23 cellular contexts compared by ENCODE assay signal in the genomic region with DNA sequence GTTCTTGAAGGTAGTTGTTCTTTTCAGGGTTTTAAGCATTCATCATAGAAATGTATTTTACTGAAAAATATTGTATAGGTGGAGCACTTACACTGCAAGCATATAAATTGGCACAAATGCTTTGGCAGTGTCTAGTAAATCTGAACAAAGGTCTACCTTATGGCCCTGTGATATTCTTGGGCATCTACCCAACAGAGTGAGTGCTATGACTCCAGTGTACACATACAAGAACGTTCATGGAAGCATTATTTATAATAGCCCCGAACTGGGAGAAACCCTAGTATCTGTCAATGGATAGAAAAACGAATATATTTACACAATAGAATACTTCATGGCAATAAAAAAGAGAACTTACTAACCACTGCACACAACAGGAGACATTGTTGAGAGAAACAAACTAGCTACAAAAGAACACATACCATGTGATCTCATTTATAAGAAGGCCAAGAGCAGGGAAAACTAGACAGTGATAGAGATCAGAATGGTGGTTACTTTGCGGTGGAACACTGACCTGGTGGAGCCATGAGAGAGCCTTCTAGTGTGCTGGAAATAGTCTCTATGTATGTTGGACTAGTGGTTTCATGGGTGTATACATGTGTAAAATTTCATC.
"Had no signal": no experiment of that assay in that cellular context is flagged by ENCODE, and none has a peak within 500 bp of the region (broad histone marks: within the 10 kb centered on the region; RNA-seq: fewer than 3 reads in every experiment).

No MANE protein-coding gene starts in this region.

- H3K27me3 ChIP-seq: heart left ventricle, right lobe of liver, tibial artery, upper lobe of right lung, vagina had no signal

- H3K27ac ChIP-seq: heart left ventricle, lower lobe of right lung, parathyroid adenoma, psoas muscle, right lobe of liver, spleen, tibial artery, upper lobe of right lung, vagina had no signal

- H3K4me1 ChIP-seq: heart left ventricle, lower lobe of right lung, psoas muscle, right lobe of liver, spleen, tibial artery, upper lobe of right lung, vagina had no signal

- H3K4me3 Mint-ChIP-seq: dendritic cell treated with granulocyte-macrophage colony-stimulating factor and Interleukin-4, amounts not matched to agents 40 ng/mL and 50 ng/mL, for 4 days; memory B cell; naive B cell; nephron; stimulated activated memory B cell treated with anti-CD40 and anti-IgM and Interleukin-4, amounts not matched to agents 10 μg/mL and 1 μg/mL and 100 μg/mL, for 72 hours; stimulated activated naive CD8-positive, alpha-beta T cell treated with anti-CD3 and anti-CD28 coated beads, Interleukin-15, Interleukin-2, amounts not matched to agents 100 ng/mL and 50 ng/mL, for 24 hours had no signal

- H3K4me3 ChIP-seq: heart left ventricle, lower lobe of right lung, psoas muscle, right lobe of liver, spleen, tibial artery, upper lobe of right lung, vagina had no signal

- H3K36me3 ChIP-seq: heart left ventricle, lower lobe of right lung, right lobe of liver, spleen, tibial artery, upper lobe of right lung, vagina had no signal

- H3K4me1 Mint-ChIP-seq: memory B cell; naive B cell; stimulated activated memory B cell treated with anti-CD40 and anti-IgM and Interleukin-4, amounts not matched to agents 10 μg/mL and 1 μg/mL and 100 μg/mL, for 72 hours had no signal

- H3K9me3 ChIP-seq: lower lobe of right lung, psoas muscle, right lobe of liver, tibial artery, upper lobe of right lung, vagina had no signal

- ATAC-seq: heart left ventricle; left lobe of liver; psoas muscle; stimulated activated memory B cell treated with anti-CD40 and anti-IgM and Interleukin-4, amounts not matched to agents 10 μg/mL and 1 μg/mL and 100 μg/mL, for 72 hours; upper lobe of right lung had no signal

- H3K27ac Mint-ChIP-seq: dendritic cell treated with granulocyte-macrophage colony-stimulating factor and Interleukin-4, amounts not matched to agents 40 ng/mL and 50 ng/mL, for 4 days; memory B cell; naive B cell; nephron; stimulated activated memory B cell treated with anti-CD40 and anti-IgM and Interleukin-4, amounts not matched to agents 10 μg/mL and 1 μg/mL and 100 μg/mL, for 72 hours; stimulated activated naive CD8-positive, alpha-beta T cell treated with anti-CD3 and anti-CD28 coated beads, Interleukin-15, Interleukin-2, amounts not matched to agents 100 ng/mL and 50 ng/mL, for 24 hours had no signal

- DNase-seq: erythroblast; heart left ventricle; hippocampal formation; lower lobe of right lung; midbrain; naive B cell; psoas muscle; retina; right lobe of liver; spleen; stimulated activated CD4-positive, alpha-beta T cell treated with anti-CD3 and anti-CD28 coated beads, Interleukin-15, amount 100 ng/mL, for 24 hours; stimulated activated CD4-positive, alpha-beta T cell treated with anti-CD3 and anti-CD28 coated beads, Interleukin-1b, Interleukin-23, amount 100 ng/mL, for 48 hours; stimulated activated CD4-positive, alpha-beta T cell treated with anti-CD3 and anti-CD28 coated beads, Interleukin-4, amount 100 ng/mL, for 24 hours; tibial artery; upper lobe of right lung had no signal
